ENCODE assay signal across 8 cellular contexts in the genomic region with DNA sequence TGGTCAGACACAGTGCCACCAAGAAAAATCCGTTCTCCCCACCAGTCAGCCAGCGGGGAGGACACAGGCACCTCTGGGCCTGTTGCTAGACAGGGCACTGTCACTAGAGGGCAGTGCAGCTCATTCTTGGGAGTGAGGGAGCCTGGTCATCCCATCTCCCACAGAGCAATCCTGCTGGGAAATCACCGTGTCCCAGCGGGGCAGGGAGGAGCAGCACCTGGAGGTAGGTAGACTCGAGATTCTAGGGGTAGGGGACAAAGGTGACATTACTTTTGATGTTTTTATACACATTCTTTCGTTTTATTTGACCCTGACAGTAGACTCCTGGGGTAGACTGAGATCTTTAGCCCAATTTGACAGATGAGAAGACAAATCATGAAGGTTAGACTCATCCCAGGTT. TPM values are rescaled to one million over a fixed set of nuclear protein-coding genes. Genes with fewer than 3 reads are reported as not detected.
DNase-seq lines count a peak whose midpoint lies in the region; ATAC-seq and TF ChIP-seq lines count a peak whose summit lies in the region.

No MANE protein-coding gene starts in this region.

- CTCF ChIA-PET in Calu3 (lab: Charles Lee) (interaction anchor here (0.5 to 1.3 kb wide), 10 partner anchors 9 to 229 kb away, joined by 3 to 5 read pairs (median 4); a partner anchor contains a TSS), Panc1 (lab: Charles Lee) (interaction anchor here (0.5 kb wide), 1 partner anchor 169 kb away, joined by 4 read pairs; no protein-coding TSS in a partner anchor)

- TF ChIP-seq EP300 in Ishikawa (IDR thresholded peaks at IDR 0.05; ENCODE audit: borderline replicate concordance) (no peak), transverse colon (IDR thresholded peaks at IDR 0.05; ENCODE audit: low read depth) (no peak)

- H3K9me3 Mint-ChIP-seq in Calu3 (ENCODE audit: low read depth, unreplicated experiment) (no peaks in the 10 kb centered on the region), osteocyte (ENCODE audit: unreplicated experiment) (no peaks in the 10 kb centered on the region)

- H3K36me3 ChIP-seq in Panc1 (ENCODE audit: control insufficient read depth, insufficient read depth, low read length): no peaks in the 10 kb centered on the region
- H3K36me3 ChIP-seq in transverse colon: no peaks in the 10 kb centered on the region

- no peak for TF ChIP-seq POLR2A in transverse colon (IDR thresholded peaks at IDR 0.05)

- BruUV-seq in Calu3 (replicated peaks; lab: Mats Ljungman, UMichigan) (no TSS peak), Panc1 (replicated peaks; lab: Mats Ljungman, UMichigan) (no TSS peak)

- H3K9me3 ChIP-seq in Panc1 (ENCODE audit: control insufficient read depth, insufficient read depth, low read depth, low read length): no peaks in the 10 kb centered on the region
- H3K9me3 ChIP-seq in transverse colon: no peaks in the 10 kb centered on the region

- no peak overlapping the region for H3K4me3 ChIP-seq in Panc1 (ENCODE audit: low read depth in 2 of 2, low read length in 2 of 2)
- no peak overlapping the region for H3K4me3 ChIP-seq in transverse colon

- intact Hi-C loops in Calu3 (cut with micrococcal nuclease; ENCODE audit: unreplicated experiment) (loop anchor here (1.0 to 5.0 kb wide), 3 partner anchors 51 to 170 kb away; no protein-coding TSS in a partner anchor), Panc1 (cut with micrococcal nuclease; ENCODE audit: unreplicated experiment) (loop anchor here (2.0 kb wide), 2 partner anchors 50 to 116 kb away; no protein-coding TSS in a partner anchor), transverse colon (cut with DNase I; ENCODE audit: low total_unique reads) (loop anchor here (5.0 kb wide), 3 partner anchors 51 to 171 kb away; no protein-coding TSS in a partner anchor)

- H3K4me1 ChIP-seq in Panc1 (ENCODE audit: control insufficient read depth, insufficient read depth, low read length) (no peaks in the 10 kb centered on the region), foreskin keratinocyte (no peaks in the 10 kb centered on the region), transverse colon (no peaks in the 10 kb centered on the region)

- ATAC-seq in GM21515 (IDR thresholded peaks at IDR 0.05; ENCODE audit: unreplicated experiment) (peak; percentile 85), Panc1 (peak; percentile 99), foreskin keratinocyte (peak; percentile 94)

- DNase-seq in Calu3 (peak; percentile 93), Panc1 (ENCODE audit: low read depth, low spot score) (peak; percentile 63), foreskin keratinocyte (peak in 1 of 2 donors; percentile 65), osteocyte (ENCODE audit: extremely low spot score, unreplicated experiment) (peak; percentile 89), transverse colon (peak; percentile 83)
- DNase-seq in activated T-helper 1 cell treated with anti-CD3 and anti-CD28 coated beads, Interleukin-2, amount 50 U/mL, for 16 hours (ENCODE audit: low read depth in 1 of 2, low spot score in 1 of 2): peak; percentile 29 to 38

- no peak overlapping the region for H3K27ac Mint-ChIP-seq in Calu3 (ENCODE audit: unreplicated experiment)
- no peak overlapping the region for H3K27ac Mint-ChIP-seq in osteocyte (ENCODE audit: unreplicated experiment)

- H3K4me1 Mint-ChIP-seq in Calu3 (ENCODE audit: low read depth, unreplicated experiment) (peaks cover 7% of the 10 kb centered on the region), osteocyte (ENCODE audit: unreplicated experiment) (peaks cover 2% of the 10 kb centered on the region)

- peaks cover 48% of the 10 kb centered on the region for H3K27me3 Mint-ChIP-seq in Calu3 (ENCODE audit: unreplicated experiment)
- H3K27me3 Mint-ChIP-seq in osteocyte (ENCODE audit: unreplicated experiment): peaks cover 37% of the 10 kb centered on the region

- H3K27me3 ChIP-seq in Panc1 (ENCODE audit: control insufficient read depth, insufficient read depth, low read length) (0 out of 2 replicates have a peak, but pooled peaks cover under 1% of the 10 kb centered on the region), foreskin keratinocyte (peaks cover 19% of the 10 kb centered on the region), transverse colon (peaks cover 25% of the 10 kb centered on the region)

- 4% methylated on average over 6 of the region's 6 CpGs; no CpG with 5 or more reads in 1 of the 2 donors for WGBS in transverse colon (ENCODE audit: low coverage in 1 of 2), 2 donors

- POLR2A ChIA-PET in Panc1 (lab: Charles Lee): no interaction called here

- peak; percentile 92 for TF ChIP-seq RAD21 in Ishikawa (IDR thresholded peaks at IDR 0.05; ENCODE audit: low read depth)

- no peaks in the 10 kb centered on the region for H3K36me3 Mint-ChIP-seq in Calu3 (ENCODE audit: insufficient read depth, unreplicated experiment)
- H3K36me3 Mint-ChIP-seq in osteocyte (ENCODE audit: unreplicated experiment): no peaks in the 10 kb centered on the region

- H3K4me3 Mint-ChIP-seq in Calu3 (ENCODE audit: low read depth, unreplicated experiment) (no peak overlapping the region), osteocyte (ENCODE audit: unreplicated experiment) (no peak overlapping the region)

- in situ Hi-C loops in Panc1 (cut with HindIII; ENCODE audit: low pct_unique_long_range_greater_than_20kb, low sequenced_read_pairs): no loop called here
- in situ Hi-C loops in transverse colon (cut with MboI; ENCODE audit: low pct_ligation_motif_present in 1 of 4, low pct_unique_long_range_greater_than_20kb in 1 of 4, low sequenced_read_pairs in 3 of 4): loop anchor here (5.0 to 10.0 kb wide), 5 partner anchors 48 to 158 kb away; no protein-coding TSS in a partner anchor

- H3K27ac ChIP-seq in Panc1 (ENCODE audit: low read length) (no peak overlapping the region), foreskin keratinocyte (no peak overlapping the region), transverse colon (no peak overlapping the region)

- TF ChIP-seq CTCF in Calu3 (IDR thresholded peaks at IDR 0.05; ENCODE audit: unreplicated experiment): peak; percentile 91
- TF ChIP-seq CTCF in Panc1 (IDR thresholded peaks at IDR 0.05): peak; percentile 90
- peak; percentile 97 for TF ChIP-seq CTCF in foreskin keratinocyte (conservative IDR thresholded peaks at IDR 0.05)
- TF ChIP-seq CTCF in osteocyte (IDR thresholded peaks at IDR 0.05): peak; percentile 93
- peak; percentile 85 to 95 (median 89) for TF ChIP-seq CTCF in transverse colon (IDR thresholded peaks at IDR 0.05)

TF ChIP-seq in Ishikawa, 13 proteins besides CTCF, POLR2A, EP300 and RAD21:
- 0 out of 2 replicates have a peak, but pooled peaks have one; percentile 31 for TF ChIP-seq TCF12 (IDR thresholded peaks at IDR 0.05; ENCODE audit: low read depth)
- TF ChIP-seq, protein P1, sequence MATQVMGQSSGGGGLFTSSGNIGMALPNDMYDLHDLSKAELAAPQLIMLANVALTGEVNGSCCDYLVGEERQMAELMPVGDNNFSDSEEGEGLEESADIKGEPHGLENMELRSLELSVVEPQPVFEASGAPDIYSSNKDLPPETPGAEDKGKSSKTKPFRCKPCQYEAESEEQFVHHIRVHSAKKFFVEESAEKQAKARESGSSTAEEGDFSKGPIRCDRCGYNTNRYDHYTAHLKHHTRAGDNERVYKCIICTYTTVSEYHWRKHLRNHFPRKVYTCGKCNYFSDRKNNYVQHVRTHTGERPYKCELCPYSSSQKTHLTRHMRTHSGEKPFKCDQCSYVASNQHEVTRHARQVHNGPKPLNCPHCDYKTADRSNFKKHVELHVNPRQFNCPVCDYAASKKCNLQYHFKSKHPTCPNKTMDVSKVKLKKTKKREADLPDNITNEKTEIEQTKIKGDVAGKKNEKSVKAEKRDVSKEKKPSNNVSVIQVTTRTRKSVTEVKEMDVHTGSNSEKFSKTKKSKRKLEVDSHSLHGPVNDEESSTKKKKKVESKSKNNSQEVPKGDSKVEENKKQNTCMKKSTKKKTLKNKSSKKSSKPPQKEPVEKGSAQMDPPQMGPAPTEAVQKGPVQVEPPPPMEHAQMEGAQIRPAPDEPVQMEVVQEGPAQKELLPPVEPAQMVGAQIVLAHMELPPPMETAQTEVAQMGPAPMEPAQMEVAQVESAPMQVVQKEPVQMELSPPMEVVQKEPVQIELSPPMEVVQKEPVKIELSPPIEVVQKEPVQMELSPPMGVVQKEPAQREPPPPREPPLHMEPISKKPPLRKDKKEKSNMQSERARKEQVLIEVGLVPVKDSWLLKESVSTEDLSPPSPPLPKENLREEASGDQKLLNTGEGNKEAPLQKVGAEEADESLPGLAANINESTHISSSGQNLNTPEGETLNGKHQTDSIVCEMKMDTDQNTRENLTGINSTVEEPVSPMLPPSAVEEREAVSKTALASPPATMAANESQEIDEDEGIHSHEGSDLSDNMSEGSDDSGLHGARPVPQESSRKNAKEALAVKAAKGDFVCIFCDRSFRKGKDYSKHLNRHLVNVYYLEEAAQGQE (IDR thresholded peaks at IDR 0.05; ENCODE audit: low read depth): no peak
TF ChIP-seq in Ishikawa: peak in this region for 1.

RNA-seq across cellular contexts. Expression of a gene that starts 6.7 kb away (rescaled TPM):
- total RNA-seq in Calu3 (2022): not detected in 2 replicates
- not detected for total RNA-seq in Panc1 (2021; ENCODE audit: unreplicated experiment)
- not detected for polyA plus RNA-seq in Panc1 (2012; ENCODE audit: insufficient read length)
- total RNA-seq in foreskin keratinocyte: not detected in 2 replicates
- not detected in 2 replicates for polyA plus RNA-seq in foreskin keratinocyte
- not detected in 2 replicates for total RNA-seq in osteocyte
- not detected for total RNA-seq in transverse colon
